ENCODE assay signal across 30 cellular contexts in the genomic region with DNA sequence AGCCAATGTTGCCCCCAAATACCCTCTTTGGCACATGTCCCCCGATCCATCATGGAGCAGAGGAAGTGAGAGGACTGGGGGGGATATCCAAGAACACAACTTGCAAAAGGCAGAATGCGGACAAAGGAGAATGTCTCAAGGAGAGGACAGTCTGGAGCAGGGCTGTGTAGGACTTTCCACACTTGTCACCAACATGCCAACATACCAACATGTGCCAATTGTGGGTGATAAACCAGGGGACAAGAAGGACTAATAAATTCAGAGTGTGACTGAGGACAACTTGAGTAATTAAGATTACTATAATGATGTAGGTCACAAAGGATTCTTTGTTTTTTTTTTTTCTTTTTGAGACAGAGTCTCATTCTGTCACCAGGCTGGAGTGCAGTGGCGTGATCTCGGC. TPM values are rescaled to one million over a fixed set of nuclear protein-coding genes. Genes with fewer than 3 reads are reported as not detected.
"Had no signal": no experiment of that assay in that cellular context is flagged by ENCODE, and none has a peak within 500 bp of the region (broad histone marks: within the 10 kb centered on the region; RNA-seq: fewer than 3 reads in every experiment).

No MANE protein-coding gene starts in this region.

- H3K4me1 ChIP-seq: lower lobe of right lung, pancreas, prostate gland, sigmoid colon, tibial nerve, uterus had no signal

- H3K27ac Mint-ChIP-seq: naive thymus-derived CD8-positive, alpha-beta T cell; nephron; stimulated activated memory B cell treated with anti-CD40 and anti-IgM and Interleukin-4, amounts not matched to agents 10 μg/mL and 1 μg/mL and 100 μg/mL, for 72 hours; type B pancreatic cell had no signal

- H3K9me3 Mint-ChIP-seq: naive thymus-derived CD8-positive, alpha-beta T cell; nephron; stimulated activated memory B cell treated with anti-CD40 and anti-IgM and Interleukin-4, amounts not matched to agents 10 μg/mL and 1 μg/mL and 100 μg/mL, for 72 hours; stimulated activated naive CD8-positive, alpha-beta T cell treated with anti-CD3 and anti-CD28 coated beads, Interleukin-15, amount 100 ng/mL, for 72 hours; type B pancreatic cell had no signal

- H3K27ac ChIP-seq: lower lobe of right lung, pancreas, prostate gland, sigmoid colon, tibial nerve, uterus had no signal

- H3K36me3 Mint-ChIP-seq: naive thymus-derived CD8-positive, alpha-beta T cell; stimulated activated memory B cell treated with anti-CD40 and anti-IgM and Interleukin-4, amounts not matched to agents 10 μg/mL and 1 μg/mL and 100 μg/mL, for 72 hours; type B pancreatic cell had no signal

- ATAC-seq: left cardiac atrium; left lung; lower lobe of right lung; naive thymus-derived CD8-positive, alpha-beta T cell; right cardiac atrium; stimulated activated memory B cell treated with anti-CD40 and anti-IgM and Interleukin-4, amounts not matched to agents 10 μg/mL and 1 μg/mL and 100 μg/mL, for 72 hours; stimulated activated naive CD8-positive, alpha-beta T cell treated with anti-CD3 and anti-CD28 coated beads, Interleukin-15, amount 100 ng/mL, for 72 hours had no signal

- H3K4me3 Mint-ChIP-seq: naive thymus-derived CD8-positive, alpha-beta T cell; nephron; stimulated activated memory B cell treated with anti-CD40 and anti-IgM and Interleukin-4, amounts not matched to agents 10 μg/mL and 1 μg/mL and 100 μg/mL, for 72 hours; stimulated activated naive CD8-positive, alpha-beta T cell treated with anti-CD3 and anti-CD28 coated beads, Interleukin-15, amount 100 ng/mL, for 72 hours; type B pancreatic cell had no signal

- DNase-seq: hippocampal formation; kidney glomerular epithelial cell; left cardiac atrium; mammary epithelial cell; mesenchymal stem cell; naive thymus-derived CD8-positive, alpha-beta T cell; nucleus accumbens; pancreas; posterior cingulate gyrus; retina; right cardiac atrium; sigmoid colon; stimulated activated CD4-positive, alpha-beta T cell treated with anti-CD3 and anti-CD28 coated beads, Interleukin-1b, Interleukin-23, amount 100 ng/mL, for 48 hours; stimulated activated CD4-positive, alpha-beta T cell treated with anti-CD3 and anti-CD28 coated beads, Interleukin-2, amount 100 ng/mL, for 48 hours; stimulated activated CD4-positive, alpha-beta T cell treated with anti-CD3 and anti-CD28 coated beads, Interleukin-4, amount 100 ng/mL, for 4 hours; stimulated activated CD8-positive, alpha-beta memory T cell treated with anti-CD3 and anti-CD28 coated beads, Interleukin-4, amount 100 ng/mL, for 48 hours; stimulated activated naive CD4-positive, alpha-beta T cell treated with Interleukin-2 at 50 U/mL for 16 hours; stimulated activated naive CD8-positive, alpha-beta T cell treated with anti-CD3 and anti-CD28 coated beads, Interleukin-15, amount 100 ng/mL, for 72 hours; substantia nigra; uterus had no signal

- H3K36me3 ChIP-seq: left lung, lower lobe of right lung, pancreas, prostate gland, sigmoid colon, tibial nerve, uterus had no signal

- H3K9me3 ChIP-seq: left lung, lower lobe of right lung, pancreas, prostate gland, sigmoid colon, tibial nerve, uterus had no signal

- H3K27me3 ChIP-seq: left lung, pancreas, sigmoid colon, tibial nerve, uterus had no signal

- FAIRE-seq: keratinocyte, pancreas had no signal

- H3K4me1 Mint-ChIP-seq: naive thymus-derived CD8-positive, alpha-beta T cell; nephron; stimulated activated memory B cell treated with anti-CD40 and anti-IgM and Interleukin-4, amounts not matched to agents 10 μg/mL and 1 μg/mL and 100 μg/mL, for 72 hours; stimulated activated naive CD8-positive, alpha-beta T cell treated with anti-CD3 and anti-CD28 coated beads, Interleukin-15, amount 100 ng/mL, for 72 hours had no signal

- H3K4me3 ChIP-seq: left lung, lower lobe of right lung, pancreas, prostate gland, sigmoid colon, smooth muscle cell, tibial nerve, uterus had no signal

- H3K27me3 Mint-ChIP-seq: type B pancreatic cell had no signal

RNA-seq across cellular contexts. Expression of a gene that starts 8.8 kb away (rescaled TPM):
- total RNA-seq: mucosa of gallbladder; naive thymus-derived CD8-positive, alpha-beta T cell; sigmoid colon; smooth muscle cell had no signal
- polyA plus RNA-seq: naive thymus-derived CD8-positive, alpha-beta T cell; right cardiac atrium had no signal
